23 cellular contexts compared by ENCODE assay signal in genomic region chr17:67095803-67096202, GRCh38. TPM values are rescaled to one million over a fixed set of nuclear protein-coding genes. Genes with fewer than 3 reads are reported as not detected.
DNase-seq lines count a peak whose midpoint lies in the region; FAIRE-seq and TF ChIP-seq lines count a peak whose summit lies in the region.
"Had no signal": no experiment of that assay in that cellular context is flagged by ENCODE, and none has a peak within 500 bp of the region (broad histone marks: within the 10 kb centered on the region; RNA-seq: fewer than 3 reads in every experiment).

No MANE protein-coding gene starts in this region.

- H3K9me2 ChIP-seq in SK-N-SH = no peaks in the 10 kb centered on the region

- 63% methylated on average over 1 of the region's 1 CpG for WGBS in SK-N-SH (ENCODE audit: low lambda C conversion rate)

- no peak overlapping the region for H3K4me3 ChIP-seq in AG10803 (ENCODE audit: low read length)
- H3K4me3 ChIP-seq in bronchial epithelial cell (ENCODE audit: low read depth, low read length) = no peak overlapping the region
- no peak overlapping the region for H3K4me3 ChIP-seq in SK-N-SH (ENCODE audit: low read depth in 2 of 2, low read length in 1 of 2)
- H3K4me3 ChIP-seq: adrenal gland, hepatocyte, K562 had no signal

- H3K36me3 ChIP-seq in bronchial epithelial cell (ENCODE audit: control insufficient read depth, insufficient read depth, low read length) (no peaks in the 10 kb centered on the region), SK-N-SH (replicated peaks in 1 of 2; ENCODE audit: control insufficient read depth in 1 of 2, insufficient read depth in 2 of 2, low read length in 1 of 2) (peaks cover 0 to 19% of the 10 kb centered on the region in 2 experiments)
- H3K36me3 ChIP-seq: adrenal gland, neutrophil had no signal

- H3K27me3 ChIP-seq in bronchial epithelial cell (ENCODE audit: control insufficient read depth, insufficient read depth, low read length) (no peaks in the 10 kb centered on the region), SK-N-SH (ENCODE audit: insufficient read depth) (no peaks in the 10 kb centered on the region)
- H3K27me3 ChIP-seq: adrenal gland, hepatocyte, neutrophil had no signal

- peak; percentile 16 for DNase-seq in AG10803 (ENCODE audit: low read depth)
- peak; percentile 29 for DNase-seq in LHCN-M2 (ENCODE audit: low read depth)
- peak; percentile 57 for DNase-seq in bronchial epithelial cell (ENCODE audit: low read depth)
- DNase-seq in glomerular visceral epithelial cell (ENCODE audit: extremely low spot score) = peak; percentile 9
- no peak for DNase-seq in activated effector memory CD4-positive, alpha-beta T cell treated with anti-CD3 and anti-CD28 coated beads, Interleukin-2, amount 50 U/mL, for 16 hours
- no peak for DNase-seq in D721Med (ENCODE audit: insufficient read length, low spot score)
- no peak for DNase-seq in SK-N-SH
- no peak for DNase-seq in stimulated activated CD4-positive, alpha-beta T cell treated with anti-CD3 and anti-CD28 coated beads, Interleukin-1b, Interleukin-23, amount 100 ng/mL, for 48 hours
- DNase-seq: activated CD4-positive, alpha-beta T cell treated with anti-CD3 and anti-CD28 coated beads, Interleukin-2, amount 50 U/mL, for 1 hour; COR-L47; midbrain; NCI-H1436; NCI-H345; right cardiac atrium; SIG-M5 had no signal

- TF ChIP-seq CTCF in AG10803 (conservative IDR thresholded peaks at IDR 0.05; ENCODE audit: low read length) = no peak
- TF ChIP-seq CTCF in bronchial epithelial cell (IDR thresholded peaks at IDR 0.05; ENCODE audit: insufficient read depth, low read length, severe bottlenecking) = no peak
- TF ChIP-seq CTCF in D721Med (IDR thresholded peaks at IDR 0.05; ENCODE audit: insufficient read depth, missing control alignments) = no peak
- TF ChIP-seq CTCF in SK-N-SH (IDR thresholded peaks at IDR 0.05) = no peak

- CTCF ChIA-PET in SK-N-SH (lab: Yijun Ruan, JAX) = interaction anchor here (0.7 to 2.0 kb wide), 3 partner anchors 11 to 368 kb away, joined by 3 to 5 read pairs (median 3); no protein-coding TSS in a partner anchor

- no peak overlapping the region for H3K4me2 ChIP-seq in SK-N-SH
- H3K4me2 ChIP-seq: hepatocyte had no signal

- TF ChIP-seq RAD21 in SK-N-SH (IDR thresholded peaks at IDR 0.05; ENCODE audit: low read length) = no peak

- FAIRE-seq in bronchial epithelial cell (lab: Jason Lieb, UNC) (no peak), D721Med (lab: Jason Lieb, UNC) (no peak)
- FAIRE-seq: colon, GM12891 had no signal

- H3F3A ChIP-seq in SK-N-SH (replicated peaks; ENCODE audit: insufficient read depth) = no peaks in the 10 kb centered on the region

- no peak for TF ChIP-seq EP300 in SK-N-SH (IDR thresholded peaks at IDR 0.05; ENCODE audit: borderline replicate concordance in 1 of 2, low read depth in 1 of 2, low read length in 1 of 2)

- 0 out of 4 replicates have a peak overlapping the region, but pooled peaks of 1 of the 2 experiments have one; percentile 12 for H3K27ac ChIP-seq in SK-N-SH (ENCODE audit: low read depth in 2 of 2, low read length in 1 of 2)
- H3K27ac ChIP-seq: adrenal gland, epithelial cell of prostate, hepatocyte, neutrophil had no signal

- no peaks in the 10 kb centered on the region for H3K9me3 ChIP-seq in SK-N-SH
- H3K9me3 ChIP-seq: adrenal gland, neutrophil had no signal

- no peak overlapping the region for H3K9ac ChIP-seq in SK-N-SH

- H2AFZ ChIP-seq in SK-N-SH (ENCODE audit: low read depth) = no peak overlapping the region
- H2AFZ ChIP-seq: hepatocyte had no signal

- no peaks in the 10 kb centered on the region for H4K20me1 ChIP-seq in SK-N-SH (ENCODE audit: insufficient read depth)

- no peaks in the 10 kb centered on the region for H3K4me1 ChIP-seq in SK-N-SH (ENCODE audit: control insufficient read depth in 1 of 2, insufficient read depth in 2 of 2, low read depth in 1 of 2, low read length in 1 of 2)

- POLR2A ChIA-PET in SK-N-SH (lab: Yijun Ruan, JAX) = no interaction called here

- peaks cover 28% of the 10 kb centered on the region; the same call in 1 of the 2 replicates for H3K79me2 ChIP-seq in SK-N-SH (ENCODE audit: insufficient read depth)

TF ChIP-seq in SK-N-SH, 30 proteins besides CTCF, POLR2A, EP300 and RAD21:
- no peak for TF ChIP-seq PBX3 (IDR thresholded peaks at IDR 0.05)
- no peak for TF ChIP-seq TAF1 (IDR thresholded peaks at IDR 0.05; ENCODE audit: borderline replicate concordance, low read depth, low read length)
- no peak for TF ChIP-seq JUND (IDR thresholded peaks at IDR 0.05)
- TF ChIP-seq RCOR1 (IDR thresholded peaks at IDR 0.05; ENCODE audit: low read length) = no peak

RNA-seq across cellular contexts. Expression of gene CACNG1, which starts 51.4 kb away (rescaled TPM):
- total RNA-seq in LHCN-M2 (2014; rRNA removed) = 0.57 TPM in 1 of 2 replicates, not detected in the other
- polyA plus RNA-seq in LHCN-M2 (2012) = not detected
- total RNA-seq in bronchial epithelial cell = not detected in 2 replicates
- not detected in 2 replicates for polyA plus RNA-seq in SK-N-SH (2012; rRNA removed)
- polyA plus RNA-seq in SK-N-SH (2012; cell fraction: cytosol; rRNA removed) = not detected in 2 replicates
- polyA plus RNA-seq in SK-N-SH (2012; cell fraction: nucleus; rRNA removed) = not detected in 2 replicates
- total RNA-seq: G401, hepatocyte, K562, right cardiac atrium had no signal
- polyA plus RNA-seq: hepatocyte, K562, right cardiac atrium had no signal

Comparison
In these comparisons a context has a peak if more than half of its experiments do, and no peak if none do; other contexts are left out.
1. DNase-seq: peak in AG10803 (single experiment), LHCN-M2 (single experiment), bronchial epithelial cell (single experiment) and glomerular visceral epithelial cell (single experiment); none in activated effector memory CD4-positive, alpha-beta T cell treated with anti-CD3 and anti-CD28 coated beads, Interleukin-2, amount 50 U/mL, for 16 hours (single experiment), D721Med (single experiment), SK-N-SH (single experiment) and stimulated activated CD4-positive, alpha-beta T cell treated with anti-CD3 and anti-CD28 coated beads, Interleukin-1b, Interleukin-23, amount 100 ng/mL, for 48 hours (single experiment).